8 cellular contexts compared by ENCODE assay signal in genomic region chrX:72180539-72180938, GRCh38. TPM values are rescaled to one million over a fixed set of nuclear protein-coding genes. Genes with fewer than 3 reads are reported as not detected.
DNase-seq lines count a peak whose midpoint lies in the region; ATAC-seq and TF ChIP-seq lines count a peak whose summit lies in the region.

No MANE protein-coding gene starts in this region.

- H3K4me3 ChIP-seq in GM12865 (ENCODE audit: low read depth, low read length) (peak overlapping the region; percentile 63), epithelial cell of esophagus (ENCODE audit: low read length) (peak overlapping the region; percentile 72), skeletal muscle satellite cell (ENCODE audit: low read length) (peak overlapping the region; percentile 90)

- no peaks in the 10 kb centered on the region for H3K36me3 ChIP-seq in skeletal muscle satellite cell (ENCODE audit: insufficient read depth, low read length)

- peak overlapping the region; percentile 76 for H3K4me2 ChIP-seq in skeletal muscle satellite cell (ENCODE audit: low read length)

- no peak for DNase-seq in GM12865 (ENCODE audit: low read depth)
- peak; percentile 25 for DNase-seq in NCI-H1694 (lab: John Stamatoyannopoulos, UW)
- no peak for DNase-seq in epithelial cell of esophagus (ENCODE audit: low read depth)
- DNase-seq in NCI-H345 (lab: John Stamatoyannopoulos, UW): no peak
- no peak for DNase-seq in activated CD4-positive, alpha-beta T cell treated with anti-CD3 and anti-CD28 coated beads, Interleukin-2, amount 50 U/mL, for 1 hour
- no peak for DNase-seq in D341Med (ENCODE audit: low spot score)

- H3K4me1 ChIP-seq in skeletal muscle satellite cell (ENCODE audit: control insufficient read depth, insufficient read depth, low read length): peaks cover 12% of the 10 kb centered on the region

- H3K27me3 ChIP-seq in skeletal muscle satellite cell (ENCODE audit: control insufficient read depth, insufficient read depth, low read length): no peaks in the 10 kb centered on the region

- TF ChIP-seq CTCF in GM12865 (IDR thresholded peaks at IDR 0.05; ENCODE audit: insufficient read depth, low read depth, low read length, missing control alignments) (no peak), epithelial cell of esophagus (IDR thresholded peaks at IDR 0.05; ENCODE audit: insufficient read depth, low read depth, low read length, missing control alignments) (no peak)

- peak overlapping the region; percentile 92 for H3K9ac ChIP-seq in skeletal muscle satellite cell (ENCODE audit: low read depth, low read length)

- H3K9me3 ChIP-seq in skeletal muscle satellite cell (replicated peaks; ENCODE audit: low read length): no peaks in the 10 kb centered on the region

- ATAC-seq in GM21528 (IDR thresholded peaks at IDR 0.05; ENCODE audit: low FRiP score, unreplicated experiment): no peak

RNA-seq across cellular contexts. Expression of gene PIN4, which starts 1.0 kb away (rescaled TPM):
- 4.4 and 8.9 TPM in 2 replicates for total RNA-seq in skeletal muscle satellite cell (2012; rRNA removed)

RNA-seq across cellular contexts. Expression of gene RTL5, which starts 48.8 kb away (rescaled TPM):
- 0.44 and 0.51 TPM in 2 replicates for total RNA-seq in skeletal muscle satellite cell (2012; rRNA removed)

RNA-seq across cellular contexts. Expression of gene ERCC6L, which starts 58.3 kb away (rescaled TPM):
- 5.0 and 5.8 TPM in 2 replicates for total RNA-seq in skeletal muscle satellite cell (2012; rRNA removed)
